In the genomic region with DNA sequence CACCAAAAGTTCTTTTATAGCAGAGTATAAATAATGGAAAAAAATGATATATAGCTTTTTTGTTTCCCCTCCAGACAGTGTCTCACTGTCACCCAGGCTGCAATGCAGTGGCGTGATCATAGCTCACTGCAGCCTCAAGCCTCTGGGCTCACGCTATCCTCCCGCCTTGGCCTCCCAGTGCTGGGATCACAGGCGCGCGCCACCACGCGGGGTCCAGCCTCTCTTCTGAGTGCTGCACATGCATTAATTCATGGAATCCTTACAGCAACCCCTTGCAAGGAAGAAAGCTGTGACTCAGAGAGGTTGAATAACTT, we compare ENCODE assay signal across 9 cellular contexts. TPM values are rescaled to one million over a fixed set of nuclear protein-coding genes. Genes with fewer than 3 reads are reported as not detected.
DNase-seq lines count a peak whose midpoint lies in the region; ATAC-seq, FAIRE-seq and TF ChIP-seq lines count a peak whose summit lies in the region.
"Had no signal": no experiment of that assay in that cellular context is flagged by ENCODE, and none has a peak within 500 bp of the region (broad histone marks: within the 10 kb centered on the region; RNA-seq: fewer than 3 reads in every experiment).

No MANE protein-coding gene starts in this region.

- H3K36me3 Mint-ChIP-seq in activated naive CD8-positive, alpha-beta T cell treated with anti-CD3 and anti-CD28 coated beads, Interleukin-2, amount 10 ng/mL, durations not matched to agents 7 days and 5 days = no peaks in the 10 kb centered on the region
- H3K36me3 Mint-ChIP-seq in stimulated activated naive CD8-positive, alpha-beta T cell treated with anti-CD3 and anti-CD28 coated beads, Interleukin-15, Interleukin-2, amounts not matched to agents 100 ng/mL and 50 ng/mL, for 24 hours (ENCODE audit: low read depth) = no peaks in the 10 kb centered on the region

- H3K27me3 ChIP-seq in iPS-20b (ENCODE audit: insufficient read depth, low read length) = peaks cover 65% of the 10 kb centered on the region

- no peaks in the 10 kb centered on the region for H3K9me3 ChIP-seq in iPS-20b (ENCODE audit: insufficient read depth, low read depth, low read length)

- FAIRE-seq in D721Med (lab: Jason Lieb, UNC) = no peak
- FAIRE-seq: A204.1 had no signal

- TF ChIP-seq CTCF in D721Med (IDR thresholded peaks at IDR 0.05; ENCODE audit: insufficient read depth, missing control alignments) = no peak

- H3K4me1 ChIP-seq in iPS-20b (ENCODE audit: insufficient read depth, low read length) = peaks cover 4% of the 10 kb centered on the region; the same call in 1 of the 2 replicates

- no peaks in the 10 kb centered on the region for H3K9me3 Mint-ChIP-seq in activated naive CD8-positive, alpha-beta T cell treated with anti-CD3 and anti-CD28 coated beads, Interleukin-2, amount 10 ng/mL, durations not matched to agents 7 days and 5 days
- no peaks in the 10 kb centered on the region for H3K9me3 Mint-ChIP-seq in stimulated activated naive CD8-positive, alpha-beta T cell treated with anti-CD3 and anti-CD28 coated beads, Interleukin-15, Interleukin-2, amounts not matched to agents 100 ng/mL and 50 ng/mL, for 24 hours

- peak overlapping the region; percentile 66 for H3K4me3 ChIP-seq in iPS-20b (ENCODE audit: low read length)

- peaks cover 10% of the 10 kb centered on the region for H3K27me3 Mint-ChIP-seq in activated naive CD8-positive, alpha-beta T cell treated with anti-CD3 and anti-CD28 coated beads, Interleukin-2, amount 10 ng/mL, durations not matched to agents 7 days and 5 days
- peaks cover 6% of the 10 kb centered on the region for H3K27me3 Mint-ChIP-seq in stimulated activated naive CD8-positive, alpha-beta T cell treated with anti-CD3 and anti-CD28 coated beads, Interleukin-15, Interleukin-2, amounts not matched to agents 100 ng/mL and 50 ng/mL, for 24 hours

- H3K36me3 ChIP-seq in iPS-20b (ENCODE audit: insufficient read depth, low read depth, low read length) = no peaks in the 10 kb centered on the region

- DNase-seq in DMS53 (lab: John Stamatoyannopoulos, UW) (peak; percentile 50), DMS53 treated with DMSO at 0.1 percent for 48 hours (lab: John Stamatoyannopoulos, UW; ENCODE audit: unreplicated experiment) (no peak), D721Med (ENCODE audit: insufficient read length, low spot score) (no peak), NCI-H1930 (lab: John Stamatoyannopoulos, UW) (no peak), NCI-H1436 treated with DMSO at 0.1 percent for 48 hours (lab: John Stamatoyannopoulos, UW) (no peak)
- DNase-seq in activated naive CD8-positive, alpha-beta T cell treated with anti-CD3 and anti-CD28 coated beads, Interleukin-2, amount 10 ng/mL, durations not matched to agents 7 days and 5 days = peak; percentile 37

- POLR2A ChIA-PET in activated naive CD8-positive, alpha-beta T cell treated with anti-CD3 and anti-CD28 coated beads, Interleukin-2, amount 10 ng/mL, durations not matched to agents 7 days and 5 days (lab: Charles Lee) = interaction anchor here (0.7 to 2.2 kb wide), 7 partner anchors 9 to 145 kb away, joined by 3 to 10 read pairs (median 5); a partner anchor contains a TSS

- H3K27ac Mint-ChIP-seq in activated naive CD8-positive, alpha-beta T cell treated with anti-CD3 and anti-CD28 coated beads, Interleukin-2, amount 10 ng/mL, durations not matched to agents 7 days and 5 days = no peak overlapping the region
- H3K27ac Mint-ChIP-seq in stimulated activated naive CD8-positive, alpha-beta T cell treated with anti-CD3 and anti-CD28 coated beads, Interleukin-15, Interleukin-2, amounts not matched to agents 100 ng/mL and 50 ng/mL, for 24 hours = peak overlapping the region; percentile 64

- H3K4me3 Mint-ChIP-seq in activated naive CD8-positive, alpha-beta T cell treated with anti-CD3 and anti-CD28 coated beads, Interleukin-2, amount 10 ng/mL, durations not matched to agents 7 days and 5 days = peak overlapping the region; percentile 67
- peak overlapping the region; percentile 75 for H3K4me3 Mint-ChIP-seq in stimulated activated naive CD8-positive, alpha-beta T cell treated with anti-CD3 and anti-CD28 coated beads, Interleukin-15, Interleukin-2, amounts not matched to agents 100 ng/mL and 50 ng/mL, for 24 hours

- H3K27ac ChIP-seq in iPS-20b (ENCODE audit: low read length) = no peak overlapping the region

- peaks cover 29% of the 10 kb centered on the region for H3K4me1 Mint-ChIP-seq in activated naive CD8-positive, alpha-beta T cell treated with anti-CD3 and anti-CD28 coated beads, Interleukin-2, amount 10 ng/mL, durations not matched to agents 7 days and 5 days
- H3K4me1 Mint-ChIP-seq in stimulated activated naive CD8-positive, alpha-beta T cell treated with anti-CD3 and anti-CD28 coated beads, Interleukin-15, Interleukin-2, amounts not matched to agents 100 ng/mL and 50 ng/mL, for 24 hours (ENCODE audit: low read depth) = peaks cover 21% of the 10 kb centered on the region

- ATAC-seq in activated naive CD8-positive, alpha-beta T cell treated with anti-CD3 and anti-CD28 coated beads, Interleukin-2, amount 10 ng/mL, durations not matched to agents 7 days and 5 days (ENCODE audit: low read depth) = peak; percentile 30

- H3K9ac ChIP-seq in iPS-20b (ENCODE audit: low read depth, low read length) = peak overlapping the region; percentile 54; the same call in 1 of the 2 replicates

RNA-seq across cellular contexts. Expression of a gene that starts 18.0 kb away (rescaled TPM):
- total RNA-seq in activated naive CD8-positive, alpha-beta T cell treated with anti-CD3 and anti-CD28 coated beads, Interleukin-2, amount 10 ng/mL, durations not matched to agents 7 days and 5 days = 1 to 10 TPM; 5.2 to 6.0 TPM

RNA-seq across cellular contexts. Expression of a gene that starts 42.9 kb away (rescaled TPM):
- 100 to 1,000 TPM in 1 of 2 experiments, 10 to 100 TPM in 1; 94.7 to 105 TPM for total RNA-seq in activated naive CD8-positive, alpha-beta T cell treated with anti-CD3 and anti-CD28 coated beads, Interleukin-2, amount 10 ng/mL, durations not matched to agents 7 days and 5 days

RNA-seq across cellular contexts. Expression of a gene that starts 43.2 kb away (rescaled TPM):
- total RNA-seq in activated naive CD8-positive, alpha-beta T cell treated with anti-CD3 and anti-CD28 coated beads, Interleukin-2, amount 10 ng/mL, durations not matched to agents 7 days and 5 days = 1 to 10 TPM; 4.4 TPM

RNA-seq across cellular contexts. Expression of a gene that starts 56.8 kb away (rescaled TPM):
- 10 to 100 TPM; 48.2 to 48.9 TPM for total RNA-seq in activated naive CD8-positive, alpha-beta T cell treated with anti-CD3 and anti-CD28 coated beads, Interleukin-2, amount 10 ng/mL, durations not matched to agents 7 days and 5 days

Comparison
In these comparisons a context has a peak if more than half of its experiments do, and no peak if none do; other contexts are left out.
1. DNase-seq: peak in DMS53 (single experiment) and activated naive CD8-positive, alpha-beta T cell treated with anti-CD3 and anti-CD28 coated beads, Interleukin-2, amount 10 ng/mL, durations not matched to agents 7 days and 5 days (single experiment); none in DMS53 treated with DMSO at 0.1 percent for 48 hours (single experiment), D721Med (single experiment), NCI-H1930 (0 of 2) and NCI-H1436 treated with DMSO at 0.1 percent for 48 hours (single experiment).